In the genomic region with DNA sequence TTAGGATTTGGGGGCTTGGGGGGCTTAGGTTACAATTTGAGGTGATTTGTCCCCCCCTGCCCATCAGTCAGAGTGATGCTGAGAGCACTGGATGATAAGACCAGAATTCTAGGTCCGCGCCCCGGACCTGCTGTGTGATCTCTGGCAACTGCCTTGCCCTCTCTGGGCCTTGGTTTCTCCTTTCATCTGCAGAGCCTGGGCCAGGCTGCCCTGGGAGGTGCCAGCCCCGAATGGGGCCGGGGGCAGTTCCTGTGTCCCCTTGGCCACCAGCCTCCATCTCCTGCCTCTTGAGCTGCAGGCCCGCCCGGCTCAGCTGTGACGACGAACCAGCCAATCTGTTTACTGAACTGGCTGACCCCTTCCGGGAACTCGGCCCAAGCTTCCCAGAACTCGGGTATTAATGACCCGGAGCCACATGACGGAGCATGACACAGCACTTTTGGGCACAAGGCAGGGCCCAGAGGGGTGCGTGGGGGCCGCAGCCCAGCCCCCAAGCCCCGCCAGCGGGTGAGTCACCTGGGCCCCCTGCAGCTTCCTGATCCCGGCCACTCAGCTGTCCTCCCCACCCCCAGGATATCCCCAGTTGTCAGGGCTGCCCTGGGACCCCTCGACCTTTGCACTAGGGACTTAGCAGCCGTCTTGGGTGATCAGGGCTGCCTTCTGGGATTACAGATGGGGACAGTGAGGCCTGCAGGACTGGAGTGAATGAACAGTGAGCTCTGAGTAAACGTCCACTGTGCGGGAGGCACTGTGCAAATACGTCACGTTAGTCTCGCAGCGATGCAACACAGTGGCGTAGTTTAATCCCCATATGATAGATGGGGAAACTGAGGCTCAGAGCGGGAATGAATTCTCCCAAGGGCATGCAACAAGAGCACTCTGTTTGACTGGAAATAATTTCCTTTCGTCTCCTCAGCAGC, we compare ENCODE assay signal across 1 cellular context.
TF ChIP-seq lines count a peak whose summit lies in the region.

No MANE protein-coding gene starts in this region.

TF ChIP-seq in HEK293, 187 proteins besides CTCF, POLR2A, EP300 and RAD21 (continued from another document):
- TF ChIP-seq, protein P1, sequence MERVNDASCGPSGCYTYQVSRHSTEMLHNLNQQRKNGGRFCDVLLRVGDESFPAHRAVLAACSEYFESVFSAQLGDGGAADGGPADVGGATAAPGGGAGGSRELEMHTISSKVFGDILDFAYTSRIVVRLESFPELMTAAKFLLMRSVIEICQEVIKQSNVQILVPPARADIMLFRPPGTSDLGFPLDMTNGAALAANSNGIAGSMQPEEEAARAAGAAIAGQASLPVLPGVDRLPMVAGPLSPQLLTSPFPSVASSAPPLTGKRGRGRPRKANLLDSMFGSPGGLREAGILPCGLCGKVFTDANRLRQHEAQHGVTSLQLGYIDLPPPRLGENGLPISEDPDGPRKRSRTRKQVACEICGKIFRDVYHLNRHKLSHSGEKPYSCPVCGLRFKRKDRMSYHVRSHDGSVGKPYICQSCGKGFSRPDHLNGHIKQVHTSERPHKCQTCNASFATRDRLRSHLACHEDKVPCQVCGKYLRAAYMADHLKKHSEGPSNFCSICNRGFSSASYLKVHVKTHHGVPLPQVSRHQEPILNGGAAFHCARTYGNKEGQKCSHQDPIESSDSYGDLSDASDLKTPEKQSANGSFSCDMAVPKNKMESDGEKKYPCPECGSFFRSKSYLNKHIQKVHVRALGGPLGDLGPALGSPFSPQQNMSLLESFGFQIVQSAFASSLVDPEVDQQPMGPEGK (tag by site-specific recombination; IDR thresholded peaks at IDR 0.05): peak; percentile 59; the same call in 1 of the 2 replicates
- peak; percentile 2; the same call in 1 of the 2 replicates for TF ChIP-seq ZNF433 (tag by site-specific recombination; IDR thresholded peaks at IDR 0.05; ENCODE audit: low read depth)
- no peak for TF ChIP-seq ZNF664 (tag by site-specific recombination; IDR thresholded peaks at IDR 0.05)
- peak; percentile 42; the same call in 1 of the 2 replicates for TF ChIP-seq GLIS1 (tag by site-specific recombination; IDR thresholded peaks at IDR 0.05)
- TF ChIP-seq ZNF426 (tag by site-specific recombination; IDR thresholded peaks at IDR 0.05): no peak
- TF ChIP-seq GLIS2 (tag by site-specific recombination; IDR thresholded peaks at IDR 0.05): peak; percentile 55; the same call in 1 of the 2 replicates
- TF ChIP-seq, protein P2, sequence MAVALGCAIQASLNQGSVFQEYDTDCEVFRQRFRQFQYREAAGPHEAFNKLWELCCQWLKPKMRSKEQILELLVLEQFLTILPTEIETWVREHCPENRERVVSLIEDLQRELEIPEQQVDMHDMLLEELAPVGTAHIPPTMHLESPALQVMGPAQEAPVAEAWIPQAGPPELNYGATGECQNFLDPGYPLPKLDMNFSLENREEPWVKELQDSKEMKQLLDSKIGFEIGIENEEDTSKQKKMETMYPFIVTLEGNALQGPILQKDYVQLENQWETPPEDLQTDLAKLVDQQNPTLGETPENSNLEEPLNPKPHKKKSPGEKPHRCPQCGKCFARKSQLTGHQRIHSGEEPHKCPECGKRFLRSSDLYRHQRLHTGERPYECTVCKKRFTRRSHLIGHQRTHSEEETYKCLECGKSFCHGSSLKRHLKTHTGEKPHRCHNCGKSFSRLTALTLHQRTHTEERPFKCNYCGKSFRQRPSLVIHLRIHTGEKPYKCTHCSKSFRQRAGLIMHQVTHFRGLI (tag by site-specific recombination; IDR thresholded peaks at IDR 0.05): peak; percentile 50; the same call in 1 of the 2 replicates
TF ChIP-seq in HEK293: peak in this region for 9.
